20 cellular contexts compared by ENCODE assay signal in genomic region chr9:13165956-13166355, GRCh38.
DNase-seq lines count a peak whose midpoint lies in the region; FAIRE-seq and TF ChIP-seq lines count a peak whose summit lies in the region.
"Had no signal": no experiment of that assay in that cellular context is flagged by ENCODE, and none has a peak within 500 bp of the region (broad histone marks: within the 10 kb centered on the region; RNA-seq: fewer than 3 reads in every experiment).

No MANE protein-coding gene starts in this region.

- H3K9ac ChIP-seq in neural progenitor cell: no peak overlapping the region
- H3K9ac ChIP-seq: BLaER1 treated with 17β-estradiol and CSF1 and Interleukin-3, amounts not matched to agents 10 nM and 100 nM had no signal

- H3K36me3 Mint-ChIP-seq in neural progenitor cell: peaks cover 34% of the 10 kb centered on the region
- H3K36me3 Mint-ChIP-seq: CD8-positive, alpha-beta T cell had no signal

- no peak overlapping the region for H3K4me2 ChIP-seq in neural progenitor cell
- H3K4me2 ChIP-seq: BLaER1 treated with 17β-estradiol and CSF1 and Interleukin-3, amounts not matched to agents 10 nM and 100 nM had no signal

- H3K4me3 ChIP-seq in HAP-1: no peak overlapping the region
- H3K4me3 ChIP-seq in dorsolateral prefrontal cortex: peak overlapping the region in 2 of 59 donors; percentile 1 to 18
- H3K4me3 ChIP-seq in neural progenitor cell: no peak overlapping the region
- H3K4me3 ChIP-seq: BLaER1 treated with 17β-estradiol and CSF1 and Interleukin-3, amounts not matched to agents 10 nM and 100 nM; SK-N-MC had no signal

- H3K27ac Mint-ChIP-seq in neural progenitor cell: peak overlapping the region; percentile 79
- H3K27ac Mint-ChIP-seq: CD8-positive, alpha-beta T cell; HFFc6 had no signal

- H3K4me3 Mint-ChIP-seq in neural progenitor cell: no peak overlapping the region
- H3K4me3 Mint-ChIP-seq: CD8-positive, alpha-beta T cell; HFFc6 had no signal

- no peaks in the 10 kb centered on the region for H3F3A ChIP-seq in neural progenitor cell (ENCODE audit: low read depth)

- TF ChIP-seq CTCF in dorsolateral prefrontal cortex (IDR thresholded peaks at IDR 0.05 in 54 of 56, conservative IDR thresholded peaks at IDR 0.05 in 2 of 56; ENCODE audit: low read depth in 1 of 56, partially characterized antibody in 56 of 56): no peak
- no peak for TF ChIP-seq CTCF in neural progenitor cell (IDR thresholded peaks at IDR 0.05)

- H3K9me3 Mint-ChIP-seq in neural progenitor cell: no peaks in the 10 kb centered on the region
- H3K9me3 Mint-ChIP-seq: HFFc6 had no signal

- H3K79me2 ChIP-seq in neural progenitor cell (ENCODE audit: low read depth): no peaks in the 10 kb centered on the region

- DNase-seq in DMS79 (lab: John Stamatoyannopoulos, UW) (peak; percentile 42), DMS79 treated with DMSO at 0.1 percent for 48 hours (lab: John Stamatoyannopoulos, UW) (no peak), HAP-1 (ENCODE audit: low spot score in 2 of 2) (peak; percentile 51 to 84), dorsolateral prefrontal cortex (no peak), neural progenitor cell (ENCODE audit: low spot score) (no peak), cerebellar nuclear complex (lab: John Stamatoyannopoulos, UW) (no peak), NOMO-1 (lab: John Stamatoyannopoulos, UW; ENCODE audit: unreplicated experiment in 2 of 2) (no peak), GM19239 (ENCODE audit: insufficient read length, low spot score) (no peak)
- DNase-seq: 8988T; CD8-positive, alpha-beta T cell; EL; GF-D8; HFFc6; Karpas-422; MV-4-11; SHP77 treated with DMSO at 0.1 percent for 48 hours had no signal

- in situ Hi-C loops in HAP-1 (cut with MboI; ENCODE audit: low sequenced_read_pairs): no loop called here

- H3K4me1 ChIP-seq in HAP-1 (peaks cover 38% of the 10 kb centered on the region), neural progenitor cell (peaks cover 14% of the 10 kb centered on the region)

- no peaks in the 10 kb centered on the region for H3K9me3 ChIP-seq in HAP-1
- no peaks in the 10 kb centered on the region for H3K9me3 ChIP-seq in neural progenitor cell (ENCODE audit: low read depth)
- H3K9me3 ChIP-seq: BLaER1 treated with 17β-estradiol and CSF1 and Interleukin-3, amounts not matched to agents 10 nM and 100 nM had no signal

- FAIRE-seq in GM19239 (lab: Jason Lieb, UNC): no peak
- FAIRE-seq: H54 had no signal

- intact Hi-C loops in dorsolateral prefrontal cortex (cut with DNase I): no loop called here

- no peaks in the 10 kb centered on the region for H4K20me1 ChIP-seq in neural progenitor cell (ENCODE audit: low read depth)
- H4K20me1 ChIP-seq: BLaER1 treated with 17β-estradiol and CSF1 and Interleukin-3, amounts not matched to agents 10 nM and 100 nM had no signal

- peak overlapping the region in 41 of 59 donors; percentile 8 to 66 (median 36) for H3K27ac ChIP-seq in dorsolateral prefrontal cortex
- H3K27ac ChIP-seq in neural progenitor cell: no peak overlapping the region
- H3K27ac ChIP-seq: BLaER1 treated with 17β-estradiol and CSF1 and Interleukin-3, amounts not matched to agents 10 nM and 100 nM; RWPE1; SK-N-MC had no signal

- H3K36me3 ChIP-seq in HAP-1 (replicated peaks) (no peaks in the 10 kb centered on the region), neural progenitor cell (no peaks in the 10 kb centered on the region)
- H3K36me3 ChIP-seq: BLaER1 treated with 17β-estradiol and CSF1 and Interleukin-3, amounts not matched to agents 10 nM and 100 nM had no signal

- peaks cover 27% of the 10 kb centered on the region for H3K4me1 Mint-ChIP-seq in neural progenitor cell

- H3K27me3 ChIP-seq in HAP-1 (ENCODE audit: low read depth) (no peaks in the 10 kb centered on the region), dorsolateral prefrontal cortex (no peaks in the 10 kb centered on the region), neural progenitor cell (no peaks in the 10 kb centered on the region)
- H3K27me3 ChIP-seq: BLaER1 treated with 17β-estradiol and CSF1 and Interleukin-3, amounts not matched to agents 10 nM and 100 nM had no signal

- no peaks in the 10 kb centered on the region for H3K27me3 Mint-ChIP-seq in neural progenitor cell (ENCODE audit: insufficient read depth, low read depth)

- no peak overlapping the region for H2AFZ ChIP-seq in neural progenitor cell (replicated peaks)

Comparison
In these comparisons a context has a peak if more than half of its experiments do, and no peak if none do; other contexts are left out.
1. DNase-seq: peak in DMS79 (single experiment) and HAP-1 (2 of 2); none in DMS79 treated with DMSO at 0.1 percent for 48 hours (single experiment), dorsolateral prefrontal cortex (0 of 10), neural progenitor cell (single experiment), cerebellar nuclear complex (0 of 2), NOMO-1 (0 of 2) and GM19239 (single experiment).